ENCODE assay signal across 8 cellular contexts in genomic region chr11:116276051-116277044, GRCh38.
A peak's percentile ranks its signal among the peaks of the same experiment; 100 is the strongest.
DNase-seq lines count a peak whose midpoint lies in the region; ATAC-seq, FAIRE-seq and TF ChIP-seq lines count a peak whose summit lies in the region.

No MANE protein-coding gene starts in this region.

- FAIRE-seq in RCC 7860 (lab: Jason Lieb, UNC) (no peak), frontal cortex (lab: Jason Lieb, UNC) (no peak)

- DNase-seq in CD1c-positive myeloid dendritic cell (ENCODE audit: extremely low spot score), result peak; percentile 74
- peak in 70 of 76 experiments; percentile 3 to 87 (median 52) for DNase-seq in HUDEP-2 (lab: John Stamatoyannopoulos, UW; ENCODE audit: unreplicated experiment in 76 of 76)
- DNase-seq in RCC 7860 (ENCODE audit: low spot score), result peak; percentile 29
- DNase-seq in activated T-helper 9 cell treated with anti-CD3 and anti-CD28 coated beads, Interleukin-2, amount 50 U/mL, for 16 hours (ENCODE audit: low read depth), result peak; percentile 43
- peak; percentile 53 to 70 for DNase-seq in frontal cortex (ENCODE audit: low spot score in 2 of 2)
- peak; percentile 27 for DNase-seq in occipital lobe (lab: John Stamatoyannopoulos, UW)
- no peak for DNase-seq in thoracic aorta (ENCODE audit: low spot score)

- ATAC-seq in GM19455 (IDR thresholded peaks at IDR 0.05; ENCODE audit: unreplicated experiment) (peak; percentile 86), thoracic aorta (ENCODE audit: insufficient number of reproducible peaks, low FRiP score, low read depth) (no peak)

- no peak overlapping the region for H3K27ac ChIP-seq in thoracic aorta

- TF ChIP-seq CTCF in thoracic aorta (IDR thresholded peaks at IDR 0.05), result peak; percentile 20

- H3K36me3 ChIP-seq in thoracic aorta, result no peaks in the 10 kb centered on the region

- H3K4me3 ChIP-seq in thoracic aorta, result peak overlapping the region; percentile 42

- H3K27me3 ChIP-seq in thoracic aorta (replicated peaks; ENCODE audit: insufficient read depth), result no peaks in the 10 kb centered on the region

- H3K9me3 ChIP-seq in thoracic aorta, result no peaks in the 10 kb centered on the region

- H3K4me1 ChIP-seq in thoracic aorta (ENCODE audit: control insufficient read depth in 1 of 2, low read depth in 2 of 2), result no peaks in the 10 kb centered on the region
